16 cellular contexts compared by ENCODE assay signal in genomic region chr12:25074113-25074512, GRCh38.
"Had no signal": no experiment of that assay in that cellular context is flagged by ENCODE, and none has a peak within 500 bp of the region (broad histone marks: within the 10 kb centered on the region; RNA-seq: fewer than 3 reads in every experiment).

No MANE protein-coding gene starts in this region.

- H3K9me3 Mint-ChIP-seq: activated CD4-positive, alpha-beta T cell treated with anti-CD3 and anti-CD28 coated beads, Interleukin-2, amount 10 ng/mL, durations not matched to agents 7 days and 5 days; activated naive CD4-positive, alpha-beta T cell treated with anti-CD3 and anti-CD28 coated beads, Interleukin-2, amount 50 U/mL, for 24 hours; effector memory CD8-positive, alpha-beta T cell had no signal

- H3K4me3 Mint-ChIP-seq: activated CD4-positive, alpha-beta T cell treated with anti-CD3 and anti-CD28 coated beads, Interleukin-2, amount 10 ng/mL, durations not matched to agents 7 days and 5 days; activated naive CD4-positive, alpha-beta T cell treated with anti-CD3 and anti-CD28 coated beads, Interleukin-2, amount 50 U/mL, for 24 hours; effector memory CD8-positive, alpha-beta T cell had no signal

- ATAC-seq: body of pancreas; effector memory CD8-positive, alpha-beta T cell; left colon had no signal

- DNase-seq: activated CD4-positive, alpha-beta T cell treated with anti-CD3 and anti-CD28 coated beads, Interleukin-2, amount 10 ng/mL, durations not matched to agents 7 days and 5 days; activated T-cell treated with anti-CD3 and anti-CD28 coated beads for 4 hours; amniotic stem cell; body of pancreas; effector memory CD8-positive, alpha-beta T cell; foreskin fibroblast; left colon; ovary; stimulated activated CD4-positive, alpha-beta T cell treated with anti-CD3 and anti-CD28 coated beads, Interleukin-15, amount 100 ng/mL, for 24 hours; stimulated activated CD4-positive, alpha-beta T cell treated with anti-CD3 and anti-CD28 coated beads, Interleukin-4, amount 100 ng/mL, for 24 hours; stomach; T-helper 1 cell had no signal

- H3K4me1 ChIP-seq: esophagus muscularis mucosa, vagina had no signal

- H3K36me3 ChIP-seq: esophagus muscularis mucosa, ovary, stomach, thoracic aorta, vagina had no signal

- H3K27ac ChIP-seq: body of pancreas, esophagus muscularis mucosa, ovary, thoracic aorta, vagina had no signal

- H3K9me3 ChIP-seq: body of pancreas, esophagus muscularis mucosa, ovary, stomach, thoracic aorta, vagina had no signal

- H3K27me3 ChIP-seq: body of pancreas, esophagus muscularis mucosa, ovary, stomach, vagina had no signal

- H3K4me3 ChIP-seq: body of pancreas, esophagus muscularis mucosa, ovary, stomach, thoracic aorta, vagina had no signal

- H3K27ac Mint-ChIP-seq: activated CD4-positive, alpha-beta T cell treated with anti-CD3 and anti-CD28 coated beads, Interleukin-2, amount 10 ng/mL, durations not matched to agents 7 days and 5 days; activated naive CD4-positive, alpha-beta T cell treated with anti-CD3 and anti-CD28 coated beads, Interleukin-2, amount 50 U/mL, for 24 hours; effector memory CD8-positive, alpha-beta T cell had no signal

- H3K27me3 Mint-ChIP-seq: activated CD4-positive, alpha-beta T cell treated with anti-CD3 and anti-CD28 coated beads, Interleukin-2, amount 10 ng/mL, durations not matched to agents 7 days and 5 days; activated naive CD4-positive, alpha-beta T cell treated with anti-CD3 and anti-CD28 coated beads, Interleukin-2, amount 50 U/mL, for 24 hours; effector memory CD8-positive, alpha-beta T cell had no signal
